10 cellular contexts compared by ENCODE assay signal in the genomic region with DNA sequence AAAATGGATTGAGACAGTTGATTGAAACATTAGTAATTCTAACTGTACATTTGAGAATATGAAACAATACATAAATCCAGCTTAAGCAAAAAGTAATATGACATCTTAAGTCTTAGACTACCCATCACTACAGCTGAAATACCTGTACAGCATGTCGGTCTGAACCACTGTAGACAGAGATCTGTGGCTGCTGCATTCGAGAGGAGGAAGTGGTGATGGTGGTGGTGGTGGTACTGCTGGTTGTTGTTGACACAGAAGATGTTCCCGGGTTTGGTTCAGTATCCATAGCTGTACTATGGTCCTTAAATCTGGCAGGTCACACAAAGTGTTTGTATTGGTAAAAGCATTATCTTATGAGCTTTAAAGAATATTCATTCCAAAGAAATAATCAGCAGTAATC. TPM values are rescaled to one million over a fixed set of nuclear protein-coding genes. Genes with fewer than 3 reads are reported as not detected.
DNase-seq lines count a peak whose midpoint lies in the region; ATAC-seq lines count a peak whose summit lies in the region.
"Had no signal": no experiment of that assay in that cellular context is flagged by ENCODE, and none has a peak within 500 bp of the region (broad histone marks: within the 10 kb centered on the region; RNA-seq: fewer than 3 reads in every experiment).

No MANE protein-coding gene starts in this region.

- H3K27me3 Mint-ChIP-seq in activated T-helper 2 cell treated with anti-CD3 and anti-CD28 coated beads, Interferon-gamma antibody, Interleukin-2, Interleukin-4, amounts not matched to agents 10 μg/mL and 5 μg/mL and 100 μg/mL, durations not matched to agents 14 hours and 24 hours and 36 hours (ENCODE audit: low read depth), result no peaks in the 10 kb centered on the region

- H3K4me2 ChIP-seq in Karpas-422 (ENCODE audit: low read depth, low read length, poor library complexity, severe bottlenecking), result peak overlapping the region; percentile 84
- peak overlapping the region; percentile 82 for H3K4me2 ChIP-seq in skeletal muscle satellite cell (ENCODE audit: low read length)

- 0 out of 2 replicates have a peak overlapping the region, but pooled peaks have one; percentile 64 for H3K27ac ChIP-seq in Karpas-422 (ENCODE audit: low read length)
- H3K27ac ChIP-seq: suprapubic skin had no signal

- H3K79me2 ChIP-seq in Karpas-422 (ENCODE audit: low read length), result peaks cover 68% of the 10 kb centered on the region

- H3K4me3 Mint-ChIP-seq in activated T-helper 2 cell treated with anti-CD3 and anti-CD28 coated beads, Interferon-gamma antibody, Interleukin-2, Interleukin-4, amounts not matched to agents 10 μg/mL and 5 μg/mL and 100 μg/mL, durations not matched to agents 14 hours and 24 hours and 36 hours (ENCODE audit: low read depth), result peak overlapping the region; percentile 37

- H3K9ac ChIP-seq in Karpas-422 (ENCODE audit: low read length), result no peak overlapping the region
- H3K9ac ChIP-seq in skeletal muscle satellite cell (ENCODE audit: low read depth, low read length), result no peak overlapping the region

- peaks cover 32% of the 10 kb centered on the region for H3K4me1 Mint-ChIP-seq in activated T-helper 2 cell treated with anti-CD3 and anti-CD28 coated beads, Interferon-gamma antibody, Interleukin-2, Interleukin-4, amounts not matched to agents 10 μg/mL and 5 μg/mL and 100 μg/mL, durations not matched to agents 14 hours and 24 hours and 36 hours (ENCODE audit: low read depth)

- H3K9me3 Mint-ChIP-seq in activated T-helper 2 cell treated with anti-CD3 and anti-CD28 coated beads, Interferon-gamma antibody, Interleukin-2, Interleukin-4, amounts not matched to agents 10 μg/mL and 5 μg/mL and 100 μg/mL, durations not matched to agents 14 hours and 24 hours and 36 hours, result no peaks in the 10 kb centered on the region

- H3K9me3 ChIP-seq in Karpas-422 (ENCODE audit: low read length) (no peaks in the 10 kb centered on the region), skeletal muscle satellite cell (replicated peaks; ENCODE audit: low read length) (no peaks in the 10 kb centered on the region)
- H3K9me3 ChIP-seq: suprapubic skin had no signal

- H3K4me3 ChIP-seq in GM08714 (ENCODE audit: low read length) (peak overlapping the region; percentile 36; the same call in 1 of the 2 replicates), Karpas-422 (ENCODE audit: low read length) (0 out of 2 replicates have a peak overlapping the region, but pooled peaks have one; percentile 73), skeletal muscle satellite cell (ENCODE audit: low read length) (no peak overlapping the region)

- H3K27me3 ChIP-seq in Karpas-422 (ENCODE audit: low read length) (no peaks in the 10 kb centered on the region), skeletal muscle satellite cell (ENCODE audit: control insufficient read depth, insufficient read depth, low read length) (no peaks in the 10 kb centered on the region)
- H3K27me3 ChIP-seq: suprapubic skin had no signal

- H3K9me2 ChIP-seq in Karpas-422 (replicated peaks; ENCODE audit: insufficient read depth, low read length), result no peaks in the 10 kb centered on the region

- H3K4me1 ChIP-seq in Karpas-422 (ENCODE audit: low read length) (peaks cover 22% of the 10 kb centered on the region), skeletal muscle satellite cell (ENCODE audit: control insufficient read depth, insufficient read depth, low read length) (peaks cover 11% of the 10 kb centered on the region)

- peaks cover 50% of the 10 kb centered on the region for H3K36me3 Mint-ChIP-seq in activated T-helper 2 cell treated with anti-CD3 and anti-CD28 coated beads, Interferon-gamma antibody, Interleukin-2, Interleukin-4, amounts not matched to agents 10 μg/mL and 5 μg/mL and 100 μg/mL, durations not matched to agents 14 hours and 24 hours and 36 hours (ENCODE audit: low read depth)

- intact Hi-C loops in activated T-helper 2 cell treated with anti-CD3 and anti-CD28 coated beads, Interferon-gamma antibody, Interleukin-2, Interleukin-4, amounts not matched to agents 10 μg/mL and 5 μg/mL and 100 μg/mL, durations not matched to agents 14 hours and 24 hours and 36 hours (cut with micrococcal nuclease), result no loop called here

- ATAC-seq in HG02588 (IDR thresholded peaks at IDR 0.05; ENCODE audit: unreplicated experiment) (no peak), GM21367 (IDR thresholded peaks at IDR 0.05; ENCODE audit: unreplicated experiment) (no peak)

- no peak overlapping the region for H2AFZ ChIP-seq in Karpas-422 (ENCODE audit: low read length)

- H4K20me1 ChIP-seq in Karpas-422 (ENCODE audit: insufficient read depth, low read depth, low read length), result no peaks in the 10 kb centered on the region

- H3K27ac Mint-ChIP-seq in activated T-helper 2 cell treated with anti-CD3 and anti-CD28 coated beads, Interferon-gamma antibody, Interleukin-2, Interleukin-4, amounts not matched to agents 10 μg/mL and 5 μg/mL and 100 μg/mL, durations not matched to agents 14 hours and 24 hours and 36 hours, result peak overlapping the region; percentile 45

- H3K36me3 ChIP-seq in Karpas-422 (ENCODE audit: insufficient read depth, low read length) (peaks cover 35% of the 10 kb centered on the region), skeletal muscle satellite cell (ENCODE audit: insufficient read depth, low read length) (peaks cover 41% of the 10 kb centered on the region)

- DNase-seq in Karpas-422 (no peak), T1000 (lab: John Stamatoyannopoulos, UW) (no peak), 8988T (no peak)
- DNase-seq in activated T-helper 2 cell treated with anti-CD3 and anti-CD28 coated beads, Interferon-gamma antibody, Interleukin-2, Interleukin-4, amounts not matched to agents 10 μg/mL and 5 μg/mL and 100 μg/mL, durations not matched to agents 14 hours and 24 hours and 36 hours (ENCODE audit: low spot score), result peak; percentile 52
- DNase-seq: midbrain had no signal

RNA-seq across cellular contexts. Expression of a gene that starts 2.9 kb away (rescaled TPM):
- total RNA-seq in Karpas-422 (2014; rRNA removed; shearing (Covaris generic); ENCODE audit: low replicate concordance), result 31.9 and 89.9 TPM in 2 replicates
- total RNA-seq in activated T-helper 2 cell treated with anti-CD3 and anti-CD28 coated beads, Interferon-gamma antibody, Interleukin-2, Interleukin-4, amounts not matched to agents 10 μg/mL and 5 μg/mL and 100 μg/mL, durations not matched to agents 14 hours and 24 hours and 36 hours, result 48.3 and 52.0 TPM in 2 replicates
- 18.0 and 20.3 TPM in 2 replicates for total RNA-seq in skeletal muscle satellite cell (2012; rRNA removed)

RNA-seq across cellular contexts. Expression of a gene that starts 43.6 kb away (rescaled TPM):
- total RNA-seq in Karpas-422 (2014; rRNA removed; shearing (Covaris generic); ENCODE audit: low replicate concordance), result 8.7 and 38.2 TPM in 2 replicates
- total RNA-seq in activated T-helper 2 cell treated with anti-CD3 and anti-CD28 coated beads, Interferon-gamma antibody, Interleukin-2, Interleukin-4, amounts not matched to agents 10 μg/mL and 5 μg/mL and 100 μg/mL, durations not matched to agents 14 hours and 24 hours and 36 hours, result 24.7 and 32.4 TPM in 2 replicates
- total RNA-seq in skeletal muscle satellite cell (2012; rRNA removed), result 25.3 and 36.5 TPM in 2 replicates
